Comparison of ENCODE assay signal across 11 cellular contexts in genomic region chr21:16579538-16579937, GRCh38.
A peak's percentile ranks its signal among the peaks of the same experiment; 100 is the strongest.
DNase-seq lines count a peak whose midpoint lies in the region; ATAC-seq, FAIRE-seq and TF ChIP-seq lines count a peak whose summit lies in the region.
"Had no signal": no experiment of that assay in that cellular context is flagged by ENCODE, and none has a peak within 500 bp of the region (broad histone marks: within the 10 kb centered on the region; RNA-seq: fewer than 3 reads in every experiment).

No MANE protein-coding gene starts in this region.

- no peaks in the 10 kb centered on the region for H3K79me2 ChIP-seq in mesendoderm (ENCODE audit: control insufficient read depth, insufficient read depth, low read length)

- H3K4me1 ChIP-seq in sigmoid colon (peaks cover 0 to 24% (median 19%) of the 10 kb centered on the region in 4 donors), mesendoderm (ENCODE audit: control insufficient read depth, low read depth, low read length) (no peaks in the 10 kb centered on the region), upper lobe of right lung (peaks cover 4% of the 10 kb centered on the region)

- no peak overlapping the region for H3K56ac ChIP-seq in mesendoderm (ENCODE audit: low read length)

- FAIRE-seq in urothelium cell line (lab: Jason Lieb, UNC), result no peak

- H4K5ac ChIP-seq in mesendoderm (ENCODE audit: low read length), result no peak overlapping the region

- H3K27ac ChIP-seq in caudate nucleus (ENCODE audit: low read depth, low read length) (peak overlapping the region; percentile 60), sigmoid colon (peak overlapping the region; percentile 16 to 66 (median 48)), mesendoderm (ENCODE audit: low read depth, low read length) (no peak overlapping the region), upper lobe of right lung (no peak overlapping the region)

- no peak overlapping the region for H2AK5ac ChIP-seq in mesendoderm (ENCODE audit: low read length)

- no peak overlapping the region for H2BK5ac ChIP-seq in mesendoderm (ENCODE audit: low read length)

- H3K4me3 ChIP-seq in sigmoid colon (peak overlapping the region in 1 of 4 donors; percentile 13), mesendoderm (ENCODE audit: low read length) (no peak overlapping the region), upper lobe of right lung (no peak overlapping the region)
- H3K4me3 ChIP-seq: gastroesophageal sphincter had no signal

- H4K8ac ChIP-seq in mesendoderm (ENCODE audit: low read depth, low read length), result no peak overlapping the region

- TF ChIP-seq CTCF in sigmoid colon (IDR thresholded peaks at IDR 0.05), result no peak
- no peak for TF ChIP-seq CTCF in upper lobe of right lung (IDR thresholded peaks at IDR 0.05)

- no peak overlapping the region for H3K18ac ChIP-seq in mesendoderm (ENCODE audit: low read length)

- H3K79me1 ChIP-seq in mesendoderm (ENCODE audit: low read length), result no peaks in the 10 kb centered on the region

- no peak overlapping the region for H3K23ac ChIP-seq in mesendoderm (ENCODE audit: low read length)

- no peak overlapping the region for H2BK120ac ChIP-seq in mesendoderm (ENCODE audit: low read depth, low read length)

- H3K4me2 ChIP-seq in mesendoderm (ENCODE audit: low read length), result no peak overlapping the region

- WGBS in sigmoid colon, 2 donors, result 35 to 56% methylated on average over 3 of the region's 3 CpGs
- WGBS in mesendoderm (ENCODE audit: extremely low coverage, insufficient coverage, low lambda C conversion rate), result no CpG with 5 or more reads among the region's 3 CpGs

- H3K36me3 ChIP-seq in sigmoid colon, result no peaks in the 10 kb centered on the region
- H3K36me3 ChIP-seq in mesendoderm (ENCODE audit: control insufficient read depth, insufficient read depth, low read length), result no peaks in the 10 kb centered on the region
- H3K36me3 ChIP-seq in upper lobe of right lung, result no peaks in the 10 kb centered on the region
- H3K36me3 ChIP-seq: gastroesophageal sphincter had no signal

- TF ChIP-seq EP300 in sigmoid colon (IDR thresholded peaks at IDR 0.05), result no peak

- DNase-seq in LHCN-M2 (ENCODE audit: low read depth) (peak; percentile 52), caudate nucleus (lab: John Stamatoyannopoulos, UW) (peak in 5 of 61 donors; percentile 17 to 27 (median 20)), inferior parietal cortex (ENCODE audit: extremely low spot score) (peak; percentile 70), sigmoid colon (no peak), mesendoderm (no peak), urothelium cell line (ENCODE audit: low spot score) (no peak), upper lobe of right lung (no peak)
- DNase-seq: CD4-positive, alpha-beta T cell; NCI-H1092 treated with DMSO at 0.1 percent for 48 hours had no signal

- intact Hi-C loops in sigmoid colon (cut with DNase I) (no loop called here), upper lobe of right lung (cut with DNase I) (no loop called here)

- H3K4ac ChIP-seq in mesendoderm (ENCODE audit: low read depth, low read length), result no peak overlapping the region

- H3K27me3 ChIP-seq in sigmoid colon, result no peaks in the 10 kb centered on the region
- H3K27me3 ChIP-seq in mesendoderm (ENCODE audit: insufficient read depth, low read length, poor library complexity), result no peaks in the 10 kb centered on the region
- H3K27me3 ChIP-seq in upper lobe of right lung, result no peaks in the 10 kb centered on the region
- H3K27me3 ChIP-seq: gastroesophageal sphincter had no signal

- TF ChIP-seq POLR2A in sigmoid colon (IDR thresholded peaks at IDR 0.05), result no peak

- H2BK15ac ChIP-seq in mesendoderm (replicated peaks; ENCODE audit: low read depth), result no peak overlapping the region

- ATAC-seq in GM21528 (IDR thresholded peaks at IDR 0.05; ENCODE audit: low FRiP score, unreplicated experiment) (no peak), upper lobe of right lung (no peak)
- ATAC-seq: gastroesophageal sphincter had no signal

- H3K9me3 ChIP-seq in sigmoid colon (no peaks in the 10 kb centered on the region), upper lobe of right lung (no peaks in the 10 kb centered on the region)
- H3K9me3 ChIP-seq: gastroesophageal sphincter had no signal

- no peak overlapping the region for H3K9ac ChIP-seq in mesendoderm (ENCODE audit: low read length)

Comparison
In these comparisons a context has a peak if more than half of its experiments do, and no peak if none do; other contexts are left out.
1. DNase-seq: peak in LHCN-M2 (single experiment) and inferior parietal cortex (single experiment); none in sigmoid colon (single experiment), mesendoderm (single experiment), urothelium cell line (single experiment) and upper lobe of right lung (single experiment).
2. H3K27ac ChIP-seq: peak in caudate nucleus (single experiment) and sigmoid colon (4 of 4); none in mesendoderm (single experiment) and upper lobe of right lung (single experiment).